ENCODE assay signal across 11 cellular contexts in genomic region chr12:96044017-96044985, GRCh38. TPM values are rescaled to one million over a fixed set of nuclear protein-coding genes. Genes with fewer than 3 reads are reported as not detected.
A peak's percentile ranks its signal among the peaks of the same experiment; 100 is the strongest.
DNase-seq lines count a peak whose midpoint lies in the region; ATAC-seq, FAIRE-seq and TF ChIP-seq lines count a peak whose summit lies in the region.
"Had no signal": no experiment of that assay in that cellular context is flagged by ENCODE, and none has a peak within 500 bp of the region (broad histone marks: within the 10 kb centered on the region; RNA-seq: fewer than 3 reads in every experiment).

No MANE protein-coding gene starts in this region.

- H3K79me2 ChIP-seq in astrocyte (ENCODE audit: insufficient read depth, low read length), result no peaks in the 10 kb centered on the region

- no peaks in the 10 kb centered on the region for H4K20me1 ChIP-seq in astrocyte (ENCODE audit: insufficient read depth, low read length)

- H3K27me3 ChIP-seq in astrocyte (ENCODE audit: insufficient read depth, low read length) (peaks cover 2% of the 10 kb centered on the region), muscle layer of duodenum (ENCODE audit: low read depth, low read length) (no peaks in the 10 kb centered on the region)

- no peak overlapping the region for H3K4me3 ChIP-seq in astrocyte (ENCODE audit: insufficient read depth, low read depth, low read length)
- H3K4me3 ChIP-seq in muscle layer of duodenum (ENCODE audit: low read depth in 1 of 2, low read length in 2 of 2), result no peak overlapping the region

- H3K27me3 Mint-ChIP-seq in IgD-negative memory B cell (no peaks in the 10 kb centered on the region), astrocyte (ENCODE audit: low read depth, unreplicated experiment) (no peaks in the 10 kb centered on the region), type B pancreatic cell (peaks cover 3% of the 10 kb centered on the region)

- FAIRE-seq in astrocyte (lab: Jason Lieb, UNC), result no peak
- FAIRE-seq: G401.6 had no signal

- no peak for ATAC-seq in HG02973 (IDR thresholded peaks at IDR 0.05; ENCODE audit: unreplicated experiment)
- ATAC-seq in GM18907 (IDR thresholded peaks at IDR 0.05; ENCODE audit: unreplicated experiment), result no peak

- H3K4me1 Mint-ChIP-seq in IgD-negative memory B cell (peaks cover 50 to 57% (median 52%) of the 10 kb centered on the region in 3 donors), astrocyte (ENCODE audit: low read depth, unreplicated experiment) (peaks cover 16% of the 10 kb centered on the region), type B pancreatic cell (ENCODE audit: unreplicated experiment) (peaks cover 20% of the 10 kb centered on the region)

- H3K36me3 ChIP-seq in astrocyte (ENCODE audit: insufficient read depth, low read length) (no peaks in the 10 kb centered on the region), muscle layer of duodenum (ENCODE audit: control insufficient read depth in 1 of 2, insufficient read depth in 2 of 2, low read length in 2 of 2) (no peaks in the 10 kb centered on the region)

- H3K36me3 Mint-ChIP-seq in IgD-negative memory B cell (no peaks in the 10 kb centered on the region), astrocyte (ENCODE audit: low read depth, unreplicated experiment) (no peaks in the 10 kb centered on the region), type B pancreatic cell (no peaks in the 10 kb centered on the region)

- no peak for TF ChIP-seq CTCF in astrocyte (IDR thresholded peaks at IDR 0.05; ENCODE audit: insufficient read depth, low read depth, low read length)
- no peak for TF ChIP-seq CTCF in type B pancreatic cell (conservative IDR thresholded peaks at IDR 0.05)

- peak overlapping the region; percentile 31 for H3K4me2 ChIP-seq in astrocyte (ENCODE audit: low read length)

- H3K4me3 Mint-ChIP-seq in IgD-negative memory B cell, result peak overlapping the region; percentile 54 to 89 (median 76)
- H3K4me3 Mint-ChIP-seq in astrocyte (ENCODE audit: unreplicated experiment), result no peak overlapping the region
- no peak overlapping the region for H3K4me3 Mint-ChIP-seq in type B pancreatic cell

- H3K9me3 Mint-ChIP-seq in IgD-negative memory B cell (no peaks in the 10 kb centered on the region), astrocyte (ENCODE audit: unreplicated experiment) (no peaks in the 10 kb centered on the region), type B pancreatic cell (no peaks in the 10 kb centered on the region)

- H3K9ac ChIP-seq in astrocyte (ENCODE audit: low read length), result no peak overlapping the region

- H3K9me3 ChIP-seq in astrocyte (ENCODE audit: insufficient read depth, low read depth, low read length) (no peaks in the 10 kb centered on the region), muscle layer of duodenum (ENCODE audit: control insufficient read depth in 1 of 2, low read length in 2 of 2) (no peaks in the 10 kb centered on the region)

- H2AFZ ChIP-seq in astrocyte (ENCODE audit: low read depth, low read length), result no peak overlapping the region

- H3K27ac Mint-ChIP-seq in IgD-negative memory B cell (peak overlapping the region; percentile 46 to 91 (median 55)), astrocyte (ENCODE audit: unreplicated experiment) (peak overlapping the region; percentile 30), type B pancreatic cell (no peak overlapping the region)

- peak; percentile 62 for DNase-seq in CD1c-positive myeloid dendritic cell (ENCODE audit: extremely low spot score)
- peak; percentile 64 for DNase-seq in astrocyte (ENCODE audit: low read depth)
- DNase-seq in type B pancreatic cell (ENCODE audit: extremely low spot score, unreplicated experiment), result no peak
- no peak for DNase-seq in NCI-H2227 (lab: John Stamatoyannopoulos, UW; ENCODE audit: unreplicated experiment)
- DNase-seq: activated gamma-delta T cell, NCI-H1930 had no signal

- H3K27ac ChIP-seq in astrocyte (ENCODE audit: low read depth, low read length), result no peak overlapping the region
- H3K27ac ChIP-seq in muscle layer of duodenum (ENCODE audit: low read length), result peak overlapping the region; percentile 42

- H3K4me1 ChIP-seq in astrocyte (ENCODE audit: insufficient read depth, low read length) (peaks cover 17% of the 10 kb centered on the region), muscle layer of duodenum (ENCODE audit: control insufficient read depth in 1 of 2, insufficient read depth in 2 of 2, low read length in 2 of 2) (peaks cover 3 to 11% of the 10 kb centered on the region in 2 donors)

RNA-seq across cellular contexts. Expression of gene LTA4H, which starts 8.9 kb away (rescaled TPM):
- 122 TPM for polyA plus RNA-seq in IgD-negative memory B cell
- 63.7 and 67.6 TPM in 2 replicates for total RNA-seq in astrocyte
- 68.1 and 117 TPM in 2 replicates for total RNA-seq in type B pancreatic cell (ENCODE audit: low replicate concordance)

RNA-seq across cellular contexts. Expression of gene HAL, which starts 48.2 kb away (rescaled TPM):
- not detected for polyA plus RNA-seq in IgD-negative memory B cell
- total RNA-seq in astrocyte (0.10 and 0.20 TPM in 2 replicates), type B pancreatic cell (ENCODE audit: low replicate concordance) (2.1 and 3.8 TPM in 2 replicates)

Comparison
In these comparisons a context has a peak if more than half of its experiments do, and no peak if none do; other contexts are left out.
1. DNase-seq: peak in CD1c-positive myeloid dendritic cell (single experiment) and astrocyte (single experiment); none in type B pancreatic cell (single experiment) and NCI-H2227 (single experiment).
2. H3K4me3 Mint-ChIP-seq: peak in IgD-negative memory B cell (4 of 4); none in astrocyte (single experiment) and type B pancreatic cell (single experiment).